In genomic region chr7:80453699-80454340, GRCh38 we compare ENCODE assay signal across 1 cellular context.
TF ChIP-seq lines count a peak whose summit lies in the region.

No MANE protein-coding gene starts in this region.

TF ChIP-seq in H1, 55 proteins besides CTCF, POLR2A, EP300 and RAD21 (continued from another document):
- TF ChIP-seq, protein P1, sequence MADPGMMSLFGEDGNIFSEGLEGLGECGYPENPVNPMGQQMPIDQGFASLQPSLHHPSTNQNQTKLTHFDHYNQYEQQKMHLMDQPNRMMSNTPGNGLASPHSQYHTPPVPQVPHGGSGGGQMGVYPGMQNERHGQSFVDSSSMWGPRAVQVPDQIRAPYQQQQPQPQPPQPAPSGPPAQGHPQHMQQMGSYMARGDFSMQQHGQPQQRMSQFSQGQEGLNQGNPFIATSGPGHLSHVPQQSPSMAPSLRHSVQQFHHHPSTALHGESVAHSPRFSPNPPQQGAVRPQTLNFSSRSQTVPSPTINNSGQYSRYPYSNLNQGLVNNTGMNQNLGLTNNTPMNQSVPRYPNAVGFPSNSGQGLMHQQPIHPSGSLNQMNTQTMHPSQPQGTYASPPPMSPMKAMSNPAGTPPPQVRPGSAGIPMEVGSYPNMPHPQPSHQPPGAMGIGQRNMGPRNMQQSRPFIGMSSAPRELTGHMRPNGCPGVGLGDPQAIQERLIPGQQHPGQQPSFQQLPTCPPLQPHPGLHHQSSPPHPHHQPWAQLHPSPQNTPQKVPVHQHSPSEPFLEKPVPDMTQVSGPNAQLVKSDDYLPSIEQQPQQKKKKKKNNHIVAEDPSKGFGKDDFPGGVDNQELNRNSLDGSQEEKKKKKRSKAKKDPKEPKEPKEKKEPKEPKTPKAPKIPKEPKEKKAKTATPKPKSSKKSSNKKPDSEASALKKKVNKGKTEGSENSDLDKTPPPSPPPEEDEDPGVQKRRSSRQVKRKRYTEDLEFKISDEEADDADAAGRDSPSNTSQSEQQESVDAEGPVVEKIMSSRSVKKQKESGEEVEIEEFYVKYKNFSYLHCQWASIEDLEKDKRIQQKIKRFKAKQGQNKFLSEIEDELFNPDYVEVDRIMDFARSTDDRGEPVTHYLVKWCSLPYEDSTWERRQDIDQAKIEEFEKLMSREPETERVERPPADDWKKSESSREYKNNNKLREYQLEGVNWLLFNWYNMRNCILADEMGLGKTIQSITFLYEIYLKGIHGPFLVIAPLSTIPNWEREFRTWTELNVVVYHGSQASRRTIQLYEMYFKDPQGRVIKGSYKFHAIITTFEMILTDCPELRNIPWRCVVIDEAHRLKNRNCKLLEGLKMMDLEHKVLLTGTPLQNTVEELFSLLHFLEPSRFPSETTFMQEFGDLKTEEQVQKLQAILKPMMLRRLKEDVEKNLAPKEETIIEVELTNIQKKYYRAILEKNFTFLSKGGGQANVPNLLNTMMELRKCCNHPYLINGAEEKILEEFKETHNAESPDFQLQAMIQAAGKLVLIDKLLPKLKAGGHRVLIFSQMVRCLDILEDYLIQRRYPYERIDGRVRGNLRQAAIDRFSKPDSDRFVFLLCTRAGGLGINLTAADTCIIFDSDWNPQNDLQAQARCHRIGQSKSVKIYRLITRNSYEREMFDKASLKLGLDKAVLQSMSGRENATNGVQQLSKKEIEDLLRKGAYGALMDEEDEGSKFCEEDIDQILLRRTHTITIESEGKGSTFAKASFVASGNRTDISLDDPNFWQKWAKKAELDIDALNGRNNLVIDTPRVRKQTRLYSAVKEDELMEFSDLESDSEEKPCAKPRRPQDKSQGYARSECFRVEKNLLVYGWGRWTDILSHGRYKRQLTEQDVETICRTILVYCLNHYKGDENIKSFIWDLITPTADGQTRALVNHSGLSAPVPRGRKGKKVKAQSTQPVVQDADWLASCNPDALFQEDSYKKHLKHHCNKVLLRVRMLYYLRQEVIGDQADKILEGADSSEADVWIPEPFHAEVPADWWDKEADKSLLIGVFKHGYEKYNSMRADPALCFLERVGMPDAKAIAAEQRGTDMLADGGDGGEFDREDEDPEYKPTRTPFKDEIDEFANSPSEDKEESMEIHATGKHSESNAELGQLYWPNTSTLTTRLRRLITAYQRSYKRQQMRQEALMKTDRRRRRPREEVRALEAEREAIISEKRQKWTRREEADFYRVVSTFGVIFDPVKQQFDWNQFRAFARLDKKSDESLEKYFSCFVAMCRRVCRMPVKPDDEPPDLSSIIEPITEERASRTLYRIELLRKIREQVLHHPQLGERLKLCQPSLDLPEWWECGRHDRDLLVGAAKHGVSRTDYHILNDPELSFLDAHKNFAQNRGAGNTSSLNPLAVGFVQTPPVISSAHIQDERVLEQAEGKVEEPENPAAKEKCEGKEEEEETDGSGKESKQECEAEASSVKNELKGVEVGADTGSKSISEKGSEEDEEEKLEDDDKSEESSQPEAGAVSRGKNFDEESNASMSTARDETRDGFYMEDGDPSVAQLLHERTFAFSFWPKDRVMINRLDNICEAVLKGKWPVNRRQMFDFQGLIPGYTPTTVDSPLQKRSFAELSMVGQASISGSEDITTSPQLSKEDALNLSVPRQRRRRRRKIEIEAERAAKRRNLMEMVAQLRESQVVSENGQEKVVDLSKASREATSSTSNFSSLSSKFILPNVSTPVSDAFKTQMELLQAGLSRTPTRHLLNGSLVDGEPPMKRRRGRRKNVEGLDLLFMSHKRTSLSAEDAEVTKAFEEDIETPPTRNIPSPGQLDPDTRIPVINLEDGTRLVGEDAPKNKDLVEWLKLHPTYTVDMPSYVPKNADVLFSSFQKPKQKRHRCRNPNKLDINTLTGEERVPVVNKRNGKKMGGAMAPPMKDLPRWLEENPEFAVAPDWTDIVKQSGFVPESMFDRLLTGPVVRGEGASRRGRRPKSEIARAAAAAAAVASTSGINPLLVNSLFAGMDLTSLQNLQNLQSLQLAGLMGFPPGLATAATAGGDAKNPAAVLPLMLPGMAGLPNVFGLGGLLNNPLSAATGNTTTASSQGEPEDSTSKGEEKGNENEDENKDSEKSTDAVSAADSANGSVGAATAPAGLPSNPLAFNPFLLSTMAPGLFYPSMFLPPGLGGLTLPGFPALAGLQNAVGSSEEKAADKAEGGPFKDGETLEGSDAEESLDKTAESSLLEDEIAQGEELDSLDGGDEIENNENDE (IDR thresholded peaks at IDR 0.05; ENCODE audit: insufficient replicate concordance, low read length): no peak
- TF ChIP-seq BCL11A (IDR thresholded peaks at IDR 0.05; ENCODE audit: low read depth in 2 of 2, low read length in 2 of 2): no peak
- TF ChIP-seq ATF2 (IDR thresholded peaks at IDR 0.05; ENCODE audit: low read length): no peak
TF ChIP-seq in H1: peak in this region for 0.
